In the genomic region with DNA sequence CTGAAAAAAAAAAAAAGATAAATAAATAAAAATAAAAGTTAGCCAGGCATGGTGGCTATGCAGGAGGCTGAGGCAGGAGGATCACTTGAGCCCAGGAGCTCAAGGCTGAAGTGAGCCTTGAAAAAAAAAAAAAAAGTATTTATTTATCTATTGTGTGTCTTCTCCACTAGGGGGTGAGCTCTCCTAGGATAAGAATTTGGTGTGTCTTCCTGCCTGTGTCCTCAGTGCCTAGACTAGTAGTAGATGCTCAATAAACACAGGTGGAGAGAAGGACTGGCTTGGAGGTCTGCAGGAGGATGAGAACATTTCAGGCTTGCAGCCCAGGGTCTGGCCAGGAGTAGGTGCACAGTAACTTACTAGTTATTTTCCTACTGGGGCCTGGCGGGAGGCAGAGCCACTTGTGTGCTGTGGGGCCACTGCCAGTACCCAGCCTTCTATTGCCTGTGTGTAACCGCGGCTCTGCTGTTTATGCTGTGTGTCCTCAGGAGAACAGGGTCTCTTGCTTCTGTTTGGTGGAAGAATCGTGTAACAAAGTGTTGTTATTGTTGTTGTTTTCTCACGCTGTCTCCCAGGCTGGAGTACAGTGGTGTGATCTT, we compare ENCODE assay signal across 8 cellular contexts. TPM values are rescaled to one million over a fixed set of nuclear protein-coding genes. Genes with fewer than 3 reads are reported as not detected.
DNase-seq lines count a peak whose midpoint lies in the region; ATAC-seq, FAIRE-seq and TF ChIP-seq lines count a peak whose summit lies in the region.

No MANE protein-coding gene starts in this region.

- peak; percentile 68 for FAIRE-seq in A549 (lab: Jason Lieb, UNC)

- peak; percentile 95 for TF ChIP-seq CTCF in A549 (IDR thresholded peaks at IDR 0.05)
- TF ChIP-seq CTCF in cardiac fibroblast (IDR thresholded peaks at IDR 0.05; ENCODE audit: low read depth, low read length), result peak; percentile 38
- TF ChIP-seq CTCF in neural crest cell (conservative IDR thresholded peaks at IDR 0.05), result peak; percentile 64

- CTCF ChIA-PET in A549 (lab: Yijun Ruan, JAX), result interaction anchor here (0.6 to 9.6 kb wide), 41 partner anchors 8 to 235 kb away, joined by 3 to 618 read pairs (median 5); partner anchors contain the start of genes KDELR1 and SPACA4

- H3K4me1 Mint-ChIP-seq in neural crest cell, result peaks cover 8% of the 10 kb centered on the region

- ATAC-seq in A549 (no peak), sciatic nerve (no peak), GM18867 (IDR thresholded peaks at IDR 0.05; ENCODE audit: unreplicated experiment) (no peak)

- H3K4me1 ChIP-seq in A549, result peaks cover 16% of the 10 kb centered on the region

- no peak overlapping the region for H3K4me2 ChIP-seq in A549

- H3K27ac ChIP-seq in A549, result peak overlapping the region; percentile 54 to 92

- intact Hi-C loops in sciatic nerve (cut with DNase I), result no loop called here

- POLR2A ChIA-PET in A549 (lab: Yijun Ruan, JAX), result interaction anchor here (0.7 to 5.0 kb wide), 8 partner anchors 8 to 138 kb away, joined by 3 to 40 read pairs (median 4); no protein-coding TSS in a partner anchor

- peaks cover 47% of the 10 kb centered on the region for H3K27me3 Mint-ChIP-seq in neural crest cell (ENCODE audit: low read depth)

- TF ChIP-seq RAD21 in A549 (conservative IDR thresholded peaks at IDR 0.05 in 1 of 2, IDR thresholded peaks at IDR 0.05 in 1 of 2), result peak; percentile 99 to 100

- no peak for TF ChIP-seq EP300 in A549 (IDR thresholded peaks at IDR 0.05)

- no peak for TF ChIP-seq POLR2A in A549 (IDR thresholded peaks at IDR 0.05; ENCODE audit: low read length)

- 91% methylated on average over 5 of the region's 5 CpGs for WGBS in A549 (ENCODE audit: missing lambda C conversion rate)

- H3K9me3 Mint-ChIP-seq in neural crest cell, result no peaks in the 10 kb centered on the region

- no peaks in the 10 kb centered on the region for H3K9me3 ChIP-seq in A549

- no peaks in the 10 kb centered on the region for H3K36me3 Mint-ChIP-seq in neural crest cell (ENCODE audit: low read depth)

- no peak overlapping the region for H3K4me3 Mint-ChIP-seq in neural crest cell

- H3K27ac Mint-ChIP-seq in neural crest cell (ENCODE audit: unreplicated experiment), result no peak overlapping the region

- DNase-seq in A549 (ENCODE audit: low read depth in 1 of 2, low spot score in 1 of 2) (peak in 1 of 2 experiments; percentile 84), GF-D8 (lab: John Stamatoyannopoulos, UW) (peak; percentile 17), NCI-H524 treated with DMSO at 0.1 percent for 48 hours (lab: John Stamatoyannopoulos, UW) (peak; percentile 47), cardiac fibroblast (ENCODE audit: low read depth in 2 of 2) (peak; percentile 66 to 71), neural crest cell (ENCODE audit: low read depth, low spot score) (no peak), sciatic nerve (ENCODE audit: low spot score) (no peak)
- DNase-seq in activated naive CD4-positive, alpha-beta T cell treated with anti-CD3 and anti-CD28 coated beads, Interleukin-2, amount 50 U/mL, for 16 hours, result no peak

- H3K4me3 ChIP-seq in A549 (no peak overlapping the region), cardiac fibroblast (replicated peaks in 1 of 2; ENCODE audit: low read depth in 2 of 2, low read length in 2 of 2) (no peak overlapping the region)

TF ChIP-seq in A549, 52 proteins besides CTCF, POLR2A, EP300 and RAD21 (continues in another document):
- TF ChIP-seq MAZ (IDR thresholded peaks at IDR 0.05; ENCODE audit: borderline replicate concordance, low read depth, low read length) (no peak), TP53 (CRISPR knock-in tag; IDR thresholded peaks at IDR 0.05) (no peak), MYC (IDR thresholded peaks at IDR 0.05; ENCODE audit: borderline replicate concordance, low read length) (no peak), NFE2L2 (conservative IDR thresholded peaks at IDR 0.05; ENCODE audit: low read length) (no peak), CEBPB (IDR thresholded peaks at IDR 0.05) (no peak), RARB (CRISPR knock-in tag; IDR thresholded peaks at IDR 0.05) (no peak), JUN (IDR thresholded peaks at IDR 0.05) (peak in 1 of 2 experiments; percentile 18; a peak in 1 of 5 replicates), TFCP2L1 (CRISPR knock-in tag; IDR thresholded peaks at IDR 0.05) (no peak), ELK1 (IDR thresholded peaks at IDR 0.05; ENCODE audit: low read depth, low read length) (no peak), HOXA7 (CRISPR knock-in tag; IDR thresholded peaks at IDR 0.05) (no peak), RFX5 (IDR thresholded peaks at IDR 0.05) (no peak), ZNF302 (CRISPR knock-in tag; IDR thresholded peaks at IDR 0.05) (no peak), BHLHE40 (IDR thresholded peaks at IDR 0.05; ENCODE audit: low read depth, low read length) (no peak), FOSL2 (IDR thresholded peaks at IDR 0.05) (no peak), FOSL2 (CRISPR knock-in tag; IDR thresholded peaks at IDR 0.05) (no peak), HEYL (CRISPR knock-in tag; IDR thresholded peaks at IDR 0.05) (no peak), SMC3 (IDR thresholded peaks at IDR 0.05) (peak; percentile 99), HOXB13 (CRISPR knock-in tag; IDR thresholded peaks at IDR 0.05; ENCODE audit: low read depth) (no peak), ZC3H11A (IDR thresholded peaks at IDR 0.05) (no peak), CHD4 (IDR thresholded peaks at IDR 0.05; ENCODE audit: borderline replicate concordance) (peak; percentile 59; the same call in 1 of the 2 replicates), ZSCAN20 (CRISPR knock-in tag; IDR thresholded peaks at IDR 0.05) (no peak), HOXB5 (CRISPR knock-in tag; IDR thresholded peaks at IDR 0.05) (no peak), PHF8 (IDR thresholded peaks at IDR 0.05; ENCODE audit: borderline replicate concordance, low read depth) (no peak), ZFP36 (IDR thresholded peaks at IDR 0.05; ENCODE audit: borderline replicate concordance, partially characterized antibody) (no peak), MAFK (IDR thresholded peaks at IDR 0.05; ENCODE audit: partially characterized antibody) (no peak), NPAS2 (CRISPR knock-in tag; IDR thresholded peaks at IDR 0.05; ENCODE audit: borderline replicate concordance) (peak; percentile 28; the same call in 1 of the 2 replicates), CBX2 (IDR thresholded peaks at IDR 0.05; ENCODE audit: borderline replicate concordance, low read depth) (no peak)
- TF ChIP-seq, protein P1, sequence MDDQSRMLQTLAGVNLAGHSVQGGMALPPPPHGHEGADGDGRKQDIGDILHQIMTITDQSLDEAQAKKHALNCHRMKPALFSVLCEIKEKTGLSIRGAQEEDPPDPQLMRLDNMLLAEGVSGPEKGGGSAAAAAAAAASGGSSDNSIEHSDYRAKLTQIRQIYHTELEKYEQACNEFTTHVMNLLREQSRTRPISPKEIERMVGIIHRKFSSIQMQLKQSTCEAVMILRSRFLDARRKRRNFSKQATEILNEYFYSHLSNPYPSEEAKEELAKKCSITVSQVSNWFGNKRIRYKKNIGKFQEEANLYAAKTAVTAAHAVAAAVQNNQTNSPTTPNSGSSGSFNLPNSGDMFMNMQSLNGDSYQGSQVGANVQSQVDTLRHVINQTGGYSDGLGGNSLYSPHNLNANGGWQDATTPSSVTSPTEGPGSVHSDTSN (IDR thresholded peaks at IDR 0.05), result no peak

RNA-seq across cellular contexts. Expression of gene LMTK3, which starts 5.4 kb away (rescaled TPM):
- polyA plus RNA-seq in A549 (2011; rRNA removed), result 0.62 and 0.95 TPM in 2 replicates
- 2.6 and 3.8 TPM in 2 replicates for polyA plus RNA-seq in A549 (2012; cell fraction: cytosol; rRNA removed)
- polyA plus RNA-seq in A549 (2012; cell fraction: nucleus; rRNA removed), result 9.6 and 11.7 TPM in 2 replicates
- 4.6 to 6.1 TPM (median 5.6 TPM) in 3 replicates for polyA plus RNA-seq in A549 (2017; fragmentation: RNase III; extraction: RNeasy Plus Mini Kit Qiagen cat#74134 plus additional on column Dnase treatment)
- 0.45 and 0.54 TPM in 2 replicates for polyA minus RNA-seq in A549 (2011; rRNA and poly(A)+ RNA removed)
- total RNA-seq in neural crest cell, result 3.1 and 3.3 TPM in 2 replicates
- total RNA-seq in sciatic nerve, result 0.76 TPM

RNA-seq across cellular contexts. Expression of gene CYTH2, which starts 37.1 kb away (rescaled TPM):
- polyA plus RNA-seq in A549 (2011; rRNA removed), result 33.4 and 36.9 TPM in 2 replicates
- 48.4 and 61.1 TPM in 2 replicates for polyA plus RNA-seq in A549 (2012; cell fraction: cytosol; rRNA removed)
- polyA plus RNA-seq in A549 (2012; cell fraction: nucleus; rRNA removed), result 158 and 205 TPM in 2 replicates
- 42.3 to 55.4 TPM (median 50.5 TPM) in 3 replicates for polyA plus RNA-seq in A549 (2017; fragmentation: RNase III; extraction: RNeasy Plus Mini Kit Qiagen cat#74134 plus additional on column Dnase treatment)
- 49.4 and 52.6 TPM in 2 replicates for polyA minus RNA-seq in A549 (2011; rRNA and poly(A)+ RNA removed)
- 172 and 196 TPM in 2 replicates for total RNA-seq in neural crest cell
- 62.7 TPM for total RNA-seq in sciatic nerve

RNA-seq across cellular contexts. Expression of gene SULT2B1, which starts 45.7 kb away (rescaled TPM):
- polyA plus RNA-seq in A549 (2011; rRNA removed) (22.2 and 22.4 TPM in 2 replicates), A549 (2017; fragmentation: RNase III; extraction: RNeasy Plus Mini Kit Qiagen cat#74134 plus additional on column Dnase treatment) (30.1 to 36.5 TPM (median 34.3 TPM) in 3 replicates)
- 31.5 and 41.0 TPM in 2 replicates for polyA plus RNA-seq in A549 (2012; cell fraction: cytosol; rRNA removed)
- polyA plus RNA-seq in A549 (2012; cell fraction: nucleus; rRNA removed), result 23.6 and 29.0 TPM in 2 replicates
- 26.5 and 28.7 TPM in 2 replicates for polyA minus RNA-seq in A549 (2011; rRNA and poly(A)+ RNA removed)
- total RNA-seq in neural crest cell (not detected in 2 replicates), sciatic nerve (not detected)

RNA-seq across cellular contexts. Expression of gene KCNJ14, which starts 50.9 kb away (rescaled TPM):
- polyA plus RNA-seq in A549 (2011; rRNA removed), result 1.9 and 2.2 TPM in 2 replicates
- polyA plus RNA-seq in A549 (2012; cell fraction: cytosol; rRNA removed), result 1.5 and 1.9 TPM in 2 replicates
- polyA plus RNA-seq in A549 (2012; cell fraction: nucleus; rRNA removed), result 12.5 and 14.5 TPM in 2 replicates
- 1.3 to 1.4 TPM (median 1.3 TPM) in 3 replicates for polyA plus RNA-seq in A549 (2017; fragmentation: RNase III; extraction: RNeasy Plus Mini Kit Qiagen cat#74134 plus additional on column Dnase treatment)
- polyA minus RNA-seq in A549 (2011; rRNA and poly(A)+ RNA removed), result 1.9 and 2.4 TPM in 2 replicates
- 1.5 and 2.0 TPM in 2 replicates for total RNA-seq in neural crest cell
- 0.71 TPM for total RNA-seq in sciatic nerve

Comparison
In these comparisons a context has a peak if more than half of its experiments do, and no peak if none do; other contexts are left out.
1. DNase-seq: peak in GF-D8 (single experiment), NCI-H524 treated with DMSO at 0.1 percent for 48 hours (single experiment) and cardiac fibroblast (2 of 2); none in neural crest cell (single experiment), sciatic nerve (single experiment) and activated naive CD4-positive, alpha-beta T cell treated with anti-CD3 and anti-CD28 coated beads, Interleukin-2, amount 50 U/mL, for 16 hours (single experiment).
2. CTCF ChIP-seq: peak in every context shown above with its lines; median percentile 95 in A549; 64 in neural crest cell; 38 in cardiac fibroblast.